1 cellular context compared by ENCODE assay signal in the genomic region with DNA sequence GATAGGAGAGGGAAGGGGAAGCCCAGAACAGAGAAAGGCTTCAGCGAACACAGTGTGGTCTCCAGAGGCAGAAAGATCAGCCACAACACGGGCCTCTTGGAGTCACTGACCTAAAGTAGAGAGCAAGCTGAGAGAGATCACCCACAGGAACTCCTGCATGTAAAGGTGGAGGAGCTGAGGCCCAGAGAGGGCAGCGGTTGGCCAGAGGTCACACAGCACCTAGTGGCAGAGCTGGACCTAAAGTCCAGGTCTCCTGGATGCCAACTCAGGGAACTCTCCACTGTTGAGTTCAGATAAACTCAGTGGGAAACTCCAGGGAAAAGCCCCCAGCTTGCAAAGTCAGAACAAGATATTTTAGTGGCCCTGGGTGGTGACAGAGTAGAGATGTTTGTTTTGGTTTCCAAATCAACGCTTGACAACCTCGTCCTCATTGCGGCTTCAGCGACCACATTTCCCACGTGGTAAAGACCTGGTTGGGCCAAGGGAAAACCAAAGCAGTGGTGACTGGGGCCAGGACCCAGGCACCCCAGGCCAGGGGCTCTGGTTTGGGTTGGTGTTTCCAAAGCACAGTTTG.
A peak's percentile ranks its signal among the peaks of the same experiment; 100 is the strongest.
TF ChIP-seq lines count a peak whose summit lies in the region.

No MANE protein-coding gene starts in this region.

TF ChIP-seq in HepG2, 621 proteins besides CTCF, POLR2A, EP300 and RAD21 (continues in another document):
- peak; percentile 100 for TF ChIP-seq ZNF768 (CRISPR knock-in tag; IDR thresholded peaks at IDR 0.05)
- TF ChIP-seq ARID5B (CRISPR knock-in tag; IDR thresholded peaks at IDR 0.05) = no peak
- TF ChIP-seq ZNF549 (CRISPR knock-in tag; IDR thresholded peaks at IDR 0.05) = no peak
- TF ChIP-seq ZNF691 (CRISPR knock-in tag; IDR thresholded peaks at IDR 0.05; ENCODE audit: borderline replicate concordance, low read depth) = no peak
- peak; percentile 97 for TF ChIP-seq ZMYM3 (CRISPR knock-in tag; IDR thresholded peaks at IDR 0.05)
- no peak for TF ChIP-seq GLI4 (CRISPR knock-in tag; IDR thresholded peaks at IDR 0.05; ENCODE audit: borderline replicate concordance)
- TF ChIP-seq ZNF3 (CRISPR knock-in tag; IDR thresholded peaks at IDR 0.05) = no peak
- TF ChIP-seq RXRB (CRISPR knock-in tag; IDR thresholded peaks at IDR 0.05; ENCODE audit: borderline replicate concordance) = no peak
- no peak for TF ChIP-seq HMGXB3 (CRISPR knock-in tag; IDR thresholded peaks at IDR 0.05; ENCODE audit: borderline replicate concordance)
- TF ChIP-seq, protein P1, sequence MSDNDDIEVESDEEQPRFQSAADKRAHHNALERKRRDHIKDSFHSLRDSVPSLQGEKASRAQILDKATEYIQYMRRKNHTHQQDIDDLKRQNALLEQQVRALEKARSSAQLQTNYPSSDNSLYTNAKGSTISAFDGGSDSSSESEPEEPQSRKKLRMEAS (IDR thresholded peaks at IDR 0.05) = 0 out of 2 replicates have a peak, but pooled peaks have one; percentile 22
- TF ChIP-seq U2AF1 (optimal IDR thresholded peaks at IDR 0.05; ENCODE audit: low read depth, low read length) = no peak
- TF ChIP-seq ZNF547 (CRISPR knock-in tag; IDR thresholded peaks at IDR 0.05) = no peak
- TF ChIP-seq, protein P2, sequence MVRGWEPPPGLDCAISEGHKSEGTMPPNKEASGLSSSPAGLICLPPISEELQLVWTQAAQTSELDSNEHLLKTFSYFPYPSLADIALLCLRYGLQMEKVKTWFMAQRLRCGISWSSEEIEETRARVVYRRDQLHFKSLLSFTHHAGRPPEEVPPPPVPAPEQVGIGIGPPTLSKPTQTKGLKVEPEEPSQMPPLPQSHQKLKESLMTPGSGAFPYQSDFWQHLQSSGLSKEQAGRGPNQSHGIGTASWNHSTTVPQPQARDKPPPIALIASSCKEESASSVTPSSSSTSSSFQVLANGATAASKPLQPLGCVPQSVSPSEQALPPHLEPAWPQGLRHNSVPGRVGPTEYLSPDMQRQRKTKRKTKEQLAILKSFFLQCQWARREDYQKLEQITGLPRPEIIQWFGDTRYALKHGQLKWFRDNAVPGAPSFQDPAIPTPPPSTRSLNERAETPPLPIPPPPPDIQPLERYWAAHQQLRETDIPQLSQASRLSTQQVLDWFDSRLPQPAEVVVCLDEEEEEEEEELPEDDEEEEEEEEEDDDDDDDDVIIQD (CRISPR knock-in tag; IDR thresholded peaks at IDR 0.05; ENCODE audit: low read depth) = no peak
- no peak for TF ChIP-seq ATF4 (CRISPR knock-in tag; IDR thresholded peaks at IDR 0.05)
- no peak for TF ChIP-seq PBX2 (CRISPR knock-in tag; IDR thresholded peaks at IDR 0.05)
- peak; percentile 44; the same call in 1 of the 2 replicates for TF ChIP-seq HDAC2 (CRISPR knock-in tag; IDR thresholded peaks at IDR 0.05)
- peak; percentile 93 for TF ChIP-seq KDM1A (CRISPR knock-in tag; IDR thresholded peaks at IDR 0.05)
- TF ChIP-seq ZNF280D (CRISPR knock-in tag; IDR thresholded peaks at IDR 0.05) = no peak
- TF ChIP-seq, protein P3, sequence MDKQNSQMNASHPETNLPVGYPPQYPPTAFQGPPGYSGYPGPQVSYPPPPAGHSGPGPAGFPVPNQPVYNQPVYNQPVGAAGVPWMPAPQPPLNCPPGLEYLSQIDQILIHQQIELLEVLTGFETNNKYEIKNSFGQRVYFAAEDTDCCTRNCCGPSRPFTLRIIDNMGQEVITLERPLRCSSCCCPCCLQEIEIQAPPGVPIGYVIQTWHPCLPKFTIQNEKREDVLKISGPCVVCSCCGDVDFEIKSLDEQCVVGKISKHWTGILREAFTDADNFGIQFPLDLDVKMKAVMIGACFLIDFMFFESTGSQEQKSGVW (CRISPR knock-in tag; IDR thresholded peaks at IDR 0.05; ENCODE audit: borderline replicate concordance) = no peak
- TF ChIP-seq RCOR2 (CRISPR knock-in tag; IDR thresholded peaks at IDR 0.05) = peak; percentile 75; the same call in 1 of the 2 replicates
- TF ChIP-seq CAMTA2 (CRISPR knock-in tag; IDR thresholded peaks at IDR 0.05; ENCODE audit: borderline replicate concordance) = no peak
- no peak for TF ChIP-seq ZNF234 (CRISPR knock-in tag; conservative IDR thresholded peaks at IDR 0.05)
- TF ChIP-seq, protein P4, sequence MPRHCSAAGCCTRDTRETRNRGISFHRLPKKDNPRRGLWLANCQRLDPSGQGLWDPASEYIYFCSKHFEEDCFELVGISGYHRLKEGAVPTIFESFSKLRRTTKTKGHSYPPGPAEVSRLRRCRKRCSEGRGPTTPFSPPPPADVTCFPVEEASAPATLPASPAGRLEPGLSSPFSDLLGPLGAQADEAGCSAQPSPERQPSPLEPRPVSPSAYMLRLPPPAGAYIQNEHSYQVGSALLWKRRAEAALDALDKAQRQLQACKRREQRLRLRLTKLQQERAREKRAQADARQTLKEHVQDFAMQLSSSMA (CRISPR knock-in tag; IDR thresholded peaks at IDR 0.05) = no peak
- TF ChIP-seq KLF6 (CRISPR knock-in tag; IDR thresholded peaks at IDR 0.05) = no peak
- TF ChIP-seq, protein P5, sequence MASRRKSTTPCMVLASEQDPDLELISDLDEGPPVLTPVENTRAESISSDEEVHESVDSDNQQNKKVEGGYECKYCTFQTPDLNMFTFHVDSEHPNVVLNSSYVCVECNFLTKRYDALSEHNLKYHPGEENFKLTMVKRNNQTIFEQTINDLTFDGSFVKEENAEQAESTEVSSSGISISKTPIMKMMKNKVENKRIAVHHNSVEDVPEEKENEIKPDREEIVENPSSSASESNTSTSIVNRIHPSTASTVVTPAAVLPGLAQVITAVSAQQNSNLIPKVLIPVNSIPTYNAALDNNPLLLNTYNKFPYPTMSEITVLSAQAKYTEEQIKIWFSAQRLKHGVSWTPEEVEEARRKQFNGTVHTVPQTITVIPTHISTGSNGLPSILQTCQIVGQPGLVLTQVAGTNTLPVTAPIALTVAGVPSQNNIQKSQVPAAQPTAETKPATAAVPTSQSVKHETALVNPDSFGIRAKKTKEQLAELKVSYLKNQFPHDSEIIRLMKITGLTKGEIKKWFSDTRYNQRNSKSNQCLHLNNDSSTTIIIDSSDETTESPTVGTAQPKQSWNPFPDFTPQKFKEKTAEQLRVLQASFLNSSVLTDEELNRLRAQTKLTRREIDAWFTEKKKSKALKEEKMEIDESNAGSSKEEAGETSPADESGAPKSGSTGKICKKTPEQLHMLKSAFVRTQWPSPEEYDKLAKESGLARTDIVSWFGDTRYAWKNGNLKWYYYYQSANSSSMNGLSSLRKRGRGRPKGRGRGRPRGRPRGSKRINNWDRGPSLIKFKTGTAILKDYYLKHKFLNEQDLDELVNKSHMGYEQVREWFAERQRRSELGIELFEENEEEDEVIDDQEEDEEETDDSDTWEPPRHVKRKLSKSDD (CRISPR knock-in tag; IDR thresholded peaks at IDR 0.05; ENCODE audit: low read depth) = no peak
- TF ChIP-seq ZNF652 (CRISPR knock-in tag; IDR thresholded peaks at IDR 0.05; ENCODE audit: borderline replicate concordance, low read depth) = no peak
- TF ChIP-seq ADNP (CRISPR knock-in tag; IDR thresholded peaks at IDR 0.05) = peak; percentile 45; the same call in 1 of the 2 replicates
- TF ChIP-seq ZNF446 (CRISPR knock-in tag; IDR thresholded peaks at IDR 0.05) = no peak
- TF ChIP-seq ZNF33B (CRISPR knock-in tag; IDR thresholded peaks at IDR 0.05) = no peak
- TF ChIP-seq ZNF615 (CRISPR knock-in tag; IDR thresholded peaks at IDR 0.05; ENCODE audit: borderline replicate concordance) = no peak
- no peak for TF ChIP-seq ZSCAN22 (CRISPR knock-in tag; IDR thresholded peaks at IDR 0.05)
- TF ChIP-seq ZSCAN21 (CRISPR knock-in tag; IDR thresholded peaks at IDR 0.05; ENCODE audit: borderline replicate concordance) = no peak
- TF ChIP-seq, protein P6, sequence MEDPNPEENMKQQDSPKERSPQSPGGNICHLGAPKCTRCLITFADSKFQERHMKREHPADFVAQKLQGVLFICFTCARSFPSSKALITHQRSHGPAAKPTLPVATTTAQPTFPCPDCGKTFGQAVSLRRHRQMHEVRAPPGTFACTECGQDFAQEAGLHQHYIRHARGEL (CRISPR knock-in tag; IDR thresholded peaks at IDR 0.05) = no peak
- TF ChIP-seq POLR2AphosphoS5 (IDR thresholded peaks at IDR 0.05; ENCODE audit: low read depth, low read length) = no peak
